1 cellular context compared by ENCODE assay signal in genomic region chr6:657743-658142, GRCh38.
A peak's percentile ranks its signal among the peaks of the same experiment; 100 is the strongest.
TF ChIP-seq lines count a peak whose summit lies in the region.

No MANE protein-coding gene starts in this region.

TF ChIP-seq in K562, 482 proteins besides CTCF, POLR2A, EP300 and RAD21:
- no peak for TF ChIP-seq ARID3B (CRISPR knock-in tag; IDR thresholded peaks at IDR 0.05; ENCODE audit: borderline replicate concordance)
- TF ChIP-seq ZNF699 (CRISPR knock-in tag; IDR thresholded peaks at IDR 0.05; ENCODE audit: insufficient replicate concordance): no peak
- TF ChIP-seq ZFPM2 (CRISPR knock-in tag; IDR thresholded peaks at IDR 0.05): no peak
- peak; percentile 72 for TF ChIP-seq TFE3 (CRISPR knock-in tag; IDR thresholded peaks at IDR 0.05)
- TF ChIP-seq HCFC1 (IDR thresholded peaks at IDR 0.05; ENCODE audit: low read depth, low read length): no peak
- no peak for TF ChIP-seq HOMEZ (CRISPR knock-in tag; IDR thresholded peaks at IDR 0.05)
- TF ChIP-seq ZBTB49 (CRISPR knock-in tag; IDR thresholded peaks at IDR 0.05; ENCODE audit: borderline replicate concordance): 0 out of 2 replicates have a peak, but pooled peaks have one; percentile 51
- no peak for TF ChIP-seq EWSR1 (IDR thresholded peaks at IDR 0.05; ENCODE audit: borderline replicate concordance, low read depth, partially characterized antibody)
- TF ChIP-seq FOXJ2 (tag; IDR thresholded peaks at IDR 0.05): no peak
- no peak for TF ChIP-seq ZNF511 (CRISPR knock-in tag; IDR thresholded peaks at IDR 0.05)
- no peak for TF ChIP-seq CLOCK (CRISPR knock-in tag; IDR thresholded peaks at IDR 0.05; ENCODE audit: borderline replicate concordance)
- no peak for TF ChIP-seq TEAD4 (IDR thresholded peaks at IDR 0.05; ENCODE audit: low read length)
- TF ChIP-seq TEAD4 (CRISPR knock-in tag; IDR thresholded peaks at IDR 0.05; ENCODE audit: borderline replicate concordance): no peak
- TF ChIP-seq MCM5 (IDR thresholded peaks at IDR 0.05; ENCODE audit: low read depth): no peak
- no peak for TF ChIP-seq ZBTB1 (CRISPR knock-in tag; IDR thresholded peaks at IDR 0.05; ENCODE audit: borderline replicate concordance, low read depth)
